In the genomic region with DNA sequence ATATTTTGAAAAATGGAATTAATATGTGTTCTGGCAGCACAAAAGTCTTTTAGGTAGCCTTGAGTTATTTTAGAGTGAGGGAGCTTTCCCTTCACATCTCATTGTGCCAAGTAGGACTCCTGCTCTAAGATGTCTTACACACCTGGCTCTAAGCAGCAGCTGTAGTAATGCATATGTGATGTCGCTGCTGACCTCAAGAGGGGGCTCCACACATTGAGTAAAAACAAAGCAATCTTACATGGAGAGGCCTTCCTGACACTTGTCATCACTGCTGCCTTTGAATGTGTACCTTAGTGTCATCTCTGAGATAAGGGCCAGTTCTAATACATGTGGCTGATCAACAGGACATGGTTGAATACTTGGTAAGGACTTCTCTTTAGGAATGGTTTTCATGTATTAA, we compare ENCODE assay signal across 8 cellular contexts.
DNase-seq lines count a peak whose midpoint lies in the region; ATAC-seq and TF ChIP-seq lines count a peak whose summit lies in the region.

No MANE protein-coding gene starts in this region.

- no peaks in the 10 kb centered on the region for H3K79me2 ChIP-seq in fibroblast of lung (ENCODE audit: control insufficient read depth, insufficient read depth, low read length)

- H2AFZ ChIP-seq in fibroblast of lung (ENCODE audit: low read length), result no peak overlapping the region

- H3K4me3 Mint-ChIP-seq in activated T-cell treated with anti-CD3 and anti-CD28 coated beads, Interleukin-2, amount 50 U/mL, for 24 hours, result no peak overlapping the region

- H3K36me3 ChIP-seq in fibroblast of lung (ENCODE audit: control insufficient read depth, insufficient read depth, low read length) (no peaks in the 10 kb centered on the region), psoas muscle (ENCODE audit: insufficient read depth in 1 of 2, low read depth in 1 of 2) (peaks cover 0 to 11% of the 10 kb centered on the region in 2 donors), ascending aorta (peaks cover 2 to 3% of the 10 kb centered on the region in 2 donors)

- H3K27ac ChIP-seq in fibroblast of lung (ENCODE audit: insufficient read depth, low read length) (no peak overlapping the region), psoas muscle (no peak overlapping the region), ascending aorta (no peak overlapping the region)

- intact Hi-C loops in psoas muscle (cut with DNase I), result no loop called here
- intact Hi-C loops in ascending aorta (cut with DNase I), result loop anchor here (10.0 kb wide), 1 partner anchor 51 kb away; no protein-coding TSS in a partner anchor

- H3K4me1 ChIP-seq in fibroblast of lung (ENCODE audit: control insufficient read depth, extremely low read depth, insufficient read depth, low read length) (peaks cover 9% of the 10 kb centered on the region), psoas muscle (peaks cover 9% of the 10 kb centered on the region), ascending aorta (no peaks in the 10 kb centered on the region)

- H3K4me1 Mint-ChIP-seq in activated T-cell treated with anti-CD3 and anti-CD28 coated beads, Interleukin-2, amount 50 U/mL, for 24 hours (ENCODE audit: low read depth), result peaks cover 23% of the 10 kb centered on the region

- no peak overlapping the region for H3K9ac ChIP-seq in fibroblast of lung (ENCODE audit: insufficient read depth, low read length)

- in situ Hi-C loops in SK-MEL-5 (cut with HindIII; ENCODE audit: low pct_unique_long_range_greater_than_20kb, low sequenced_read_pairs), result no loop called here

- TF ChIP-seq CTCF in fibroblast of lung (conservative IDR thresholded peaks at IDR 0.05 in 1 of 2, IDR thresholded peaks at IDR 0.05 in 1 of 2; ENCODE audit: low read depth in 1 of 2, low read length in 2 of 2) (peak; percentile 27 to 49), psoas muscle (IDR thresholded peaks at IDR 0.05) (peak; percentile 19), ascending aorta (IDR thresholded peaks at IDR 0.05) (peak in 1 of 3 experiments; percentile 36)

- peaks cover 63% of the 10 kb centered on the region for H3K36me3 Mint-ChIP-seq in activated T-cell treated with anti-CD3 and anti-CD28 coated beads, Interleukin-2, amount 50 U/mL, for 24 hours (ENCODE audit: low read depth)

- no peak overlapping the region for H3K4me2 ChIP-seq in fibroblast of lung (ENCODE audit: extremely low read depth, insufficient read depth, low read length)

- H3K9me3 ChIP-seq in fibroblast of lung (ENCODE audit: control insufficient read depth, insufficient read depth, low read depth, low read length) (no peaks in the 10 kb centered on the region), psoas muscle (no peaks in the 10 kb centered on the region), ascending aorta (no peaks in the 10 kb centered on the region)

- ATAC-seq in GM21526 (IDR thresholded peaks at IDR 0.05; ENCODE audit: low FRiP score, unreplicated experiment) (peak; percentile 74), HG03575 (IDR thresholded peaks at IDR 0.05; ENCODE audit: extremely low read depth, insufficient number of reproducible peaks, low FRiP score, unreplicated experiment) (peak; percentile 82), psoas muscle (peak in 2 of 4 donors; percentile 36 to 53)

- peak overlapping the region; percentile 2 for H3K27ac Mint-ChIP-seq in activated T-cell treated with anti-CD3 and anti-CD28 coated beads, Interleukin-2, amount 50 U/mL, for 24 hours

- no peaks in the 10 kb centered on the region for H4K20me1 ChIP-seq in fibroblast of lung (ENCODE audit: control insufficient read depth, extremely low read depth, insufficient read depth, low read length)

- no peak overlapping the region for H3K4me3 ChIP-seq in fibroblast of lung (replicated peaks in 1 of 4; ENCODE audit: control extremely low read depth in 1 of 4, insufficient read depth in 1 of 4, low read depth in 3 of 4, low read length in 4 of 4)
- no peak overlapping the region for H3K4me3 ChIP-seq in psoas muscle
- no peak overlapping the region for H3K4me3 ChIP-seq in ascending aorta

- WGBS in psoas muscle, 3 donors, result 22 to 31% (median 25%) methylated on average over 1 of the region's 1 CpG

- no peak for DNase-seq in activated T-cell treated with anti-CD3 and anti-CD28 coated beads, Interleukin-2, amount 50 U/mL, for 24 hours
- no peak for DNase-seq in activated T-cell treated with anti-CD3 and anti-CD28 coated beads, Interleukin-2, amount 50 U/mL, for 1 hour
- DNase-seq in SK-MEL-5 (ENCODE audit: low read depth, low spot score), result peak; percentile 77
- DNase-seq in fibroblast of lung (ENCODE audit: low read depth in 2 of 2), result peak; percentile 39 to 41
- no peak for DNase-seq in psoas muscle
- no peak for DNase-seq in ascending aorta (ENCODE audit: low spot score in 2 of 2)

- H3K27me3 ChIP-seq in fibroblast of lung (ENCODE audit: control insufficient read depth, insufficient read depth, low read length) (no peaks in the 10 kb centered on the region), psoas muscle (ENCODE audit: insufficient read depth in 3 of 3, low read length in 2 of 3) (no peaks in the 10 kb centered on the region), ascending aorta (no peaks in the 10 kb centered on the region)

- H3K27me3 Mint-ChIP-seq in activated T-cell treated with anti-CD3 and anti-CD28 coated beads, Interleukin-2, amount 50 U/mL, for 24 hours, result no peaks in the 10 kb centered on the region

- H3K9me3 Mint-ChIP-seq in activated T-cell treated with anti-CD3 and anti-CD28 coated beads, Interleukin-2, amount 50 U/mL, for 24 hours, result no peaks in the 10 kb centered on the region

Comparison
In these comparisons a context has a peak if more than half of its experiments do, and no peak if none do; other contexts are left out.
1. DNase-seq: peak in SK-MEL-5 (single experiment) and fibroblast of lung (2 of 2); none in activated T-cell treated with anti-CD3 and anti-CD28 coated beads, Interleukin-2, amount 50 U/mL, for 24 hours (single experiment), activated T-cell treated with anti-CD3 and anti-CD28 coated beads, Interleukin-2, amount 50 U/mL, for 1 hour (single experiment), psoas muscle (0 of 2) and ascending aorta (0 of 2).